Comparison of ENCODE assay signal across 21 cellular contexts in genomic region chr5:172845190-172845975, GRCh38. TPM values are rescaled to one million over a fixed set of nuclear protein-coding genes. Genes with fewer than 3 reads are reported as not detected.
A peak's percentile ranks its signal among the peaks of the same experiment; 100 is the strongest.
DNase-seq lines count a peak whose midpoint lies in the region; ATAC-seq and TF ChIP-seq lines count a peak whose summit lies in the region.
"Had no signal": no experiment of that assay in that cellular context is flagged by ENCODE, and none has a peak within 500 bp of the region (broad histone marks: within the 10 kb centered on the region; RNA-seq: fewer than 3 reads in every experiment).

No MANE protein-coding gene starts in this region.

- H3K9me2 ChIP-seq in Loucy (replicated peaks; ENCODE audit: low read depth, low read length): no peaks in the 10 kb centered on the region

- no peaks in the 10 kb centered on the region for H3K27me3 Mint-ChIP-seq in stimulated activated memory B cell treated with anti-CD40 and anti-IgM and Interleukin-4, amounts not matched to agents 10 μg/mL and 1 μg/mL and 100 μg/mL, for 72 hours

- no peak for TF ChIP-seq CTCF in Loucy (conservative IDR thresholded peaks at IDR 0.05; ENCODE audit: low read length)
- peak; percentile 25 for TF ChIP-seq CTCF in choroid plexus epithelial cell (conservative IDR thresholded peaks at IDR 0.05; ENCODE audit: low read depth, low read length)

- peak overlapping the region; percentile 81 for H3K4me2 ChIP-seq in Loucy (ENCODE audit: low read depth, low read length, poor library complexity, severe bottlenecking)
- H3K4me2 ChIP-seq in mesenchymal stem cell (ENCODE audit: low read length, poor library complexity, severe bottlenecking): no peak overlapping the region

- H3K18ac ChIP-seq in mesenchymal stem cell (ENCODE audit: low read depth in 1 of 2, low read length in 2 of 2): no peak overlapping the region

- peaks cover 31% of the 10 kb centered on the region for H3K79me1 ChIP-seq in mesenchymal stem cell (replicated peaks; ENCODE audit: low read length, poor library complexity, severe bottlenecking)

- no peak overlapping the region for H3K14ac ChIP-seq in mesenchymal stem cell (ENCODE audit: low read length in 2 of 2)

- H2BK15ac ChIP-seq in mesenchymal stem cell (ENCODE audit: low read depth, poor library complexity, severe bottlenecking): peak overlapping the region; percentile 41

- no peak overlapping the region for H4K8ac ChIP-seq in mesenchymal stem cell (ENCODE audit: low read length)

- H3K36me3 ChIP-seq in Loucy (ENCODE audit: insufficient read depth, low read length) (peaks cover 7% of the 10 kb centered on the region; the same call in 1 of the 2 replicates), mesenchymal stem cell (ENCODE audit: control insufficient read depth in 1 of 2, insufficient read depth in 2 of 2, low read depth in 1 of 2, low read length in 2 of 2) (peaks cover 35 to 52% of the 10 kb centered on the region in 2 experiments)
- H3K36me3 ChIP-seq: right lobe of liver had no signal

- H3K4me1 ChIP-seq in Loucy (ENCODE audit: insufficient read depth, low read length, poor library complexity, severe bottlenecking): peaks cover 64% of the 10 kb centered on the region
- peaks cover 37% of the 10 kb centered on the region for H3K4me1 ChIP-seq in mesenchymal stem cell (ENCODE audit: control insufficient read depth, insufficient read depth, low read depth, low read length)

- H3K23ac ChIP-seq in mesenchymal stem cell (ENCODE audit: low read length in 2 of 2): no peak overlapping the region

- no peak overlapping the region for H3K27ac ChIP-seq in mesenchymal stem cell (ENCODE audit: low read length, poor library complexity, severe bottlenecking)
- H3K27ac ChIP-seq: right lobe of liver, thoracic aorta had no signal

- no peaks in the 10 kb centered on the region for H3K27me3 ChIP-seq in Loucy (ENCODE audit: insufficient read depth, low read length, poor library complexity, severe bottlenecking)
- H3K27me3 ChIP-seq in mesenchymal stem cell (ENCODE audit: control insufficient read depth in 1 of 2, insufficient read depth in 1 of 2, low read length in 2 of 2): no peaks in the 10 kb centered on the region
- H3K27me3 ChIP-seq: esophagus squamous epithelium, right lobe of liver had no signal

- H2BK120ac ChIP-seq in mesenchymal stem cell (ENCODE audit: low read depth, low read length): no peak overlapping the region

- no peak overlapping the region for H3K4ac ChIP-seq in mesenchymal stem cell (ENCODE audit: low read depth in 1 of 2, low read length in 2 of 2)

- H2AFZ ChIP-seq in Loucy (ENCODE audit: low read length) (no peak overlapping the region), mesenchymal stem cell (ENCODE audit: low read depth, low read length) (no peak overlapping the region)

- ATAC-seq in stimulated activated memory B cell treated with anti-CD40 and anti-IgM and Interleukin-4, amounts not matched to agents 10 μg/mL and 1 μg/mL and 100 μg/mL, for 72 hours: no peak
- no peak for ATAC-seq in HG03469 (IDR thresholded peaks at IDR 0.05; ENCODE audit: unreplicated experiment)
- ATAC-seq: WTC11 had no signal

- H3K36me3 Mint-ChIP-seq in stimulated activated memory B cell treated with anti-CD40 and anti-IgM and Interleukin-4, amounts not matched to agents 10 μg/mL and 1 μg/mL and 100 μg/mL, for 72 hours: peaks cover 30% of the 10 kb centered on the region

- peak overlapping the region; percentile 64 for H3K27ac Mint-ChIP-seq in stimulated activated memory B cell treated with anti-CD40 and anti-IgM and Interleukin-4, amounts not matched to agents 10 μg/mL and 1 μg/mL and 100 μg/mL, for 72 hours
- H3K27ac Mint-ChIP-seq: nephron progenitor cell, WTC11 had no signal

- no peak overlapping the region for H2BK12ac ChIP-seq in mesenchymal stem cell (ENCODE audit: low read length in 2 of 2)

- peak overlapping the region; percentile 64 for H3K9ac ChIP-seq in Loucy (ENCODE audit: low read depth, low read length, poor library complexity, severe bottlenecking)
- H3K9ac ChIP-seq in mesenchymal stem cell (ENCODE audit: low read length): no peak overlapping the region

- H3K4me3 ChIP-seq in Loucy (ENCODE audit: low read length, poor library complexity, severe bottlenecking): peak overlapping the region; percentile 60
- no peak overlapping the region for H3K4me3 ChIP-seq in choroid plexus epithelial cell (ENCODE audit: low read depth, low read length)
- H3K4me3 ChIP-seq in mesenchymal stem cell (ENCODE audit: insufficient read depth in 1 of 2, low read depth in 1 of 2, low read length in 2 of 2): no peak overlapping the region
- H3K4me3 ChIP-seq: esophagus squamous epithelium, right lobe of liver, thoracic aorta had no signal

- no peaks in the 10 kb centered on the region for H3K9me3 ChIP-seq in Loucy (ENCODE audit: insufficient read depth, low read depth, low read length)
- H3K9me3 ChIP-seq in mesenchymal stem cell (ENCODE audit: control insufficient read depth, low read length): no peaks in the 10 kb centered on the region
- H3K9me3 ChIP-seq: esophagus squamous epithelium, right lobe of liver, thoracic aorta had no signal

- 97% methylated on average over 11 of the region's 12 CpGs for WGBS in mesenchymal stem cell

- H3K9me3 Mint-ChIP-seq in stimulated activated memory B cell treated with anti-CD40 and anti-IgM and Interleukin-4, amounts not matched to agents 10 μg/mL and 1 μg/mL and 100 μg/mL, for 72 hours: no peaks in the 10 kb centered on the region
- H3K9me3 Mint-ChIP-seq: nephron progenitor cell, WTC11 had no signal

- H4K91ac ChIP-seq in mesenchymal stem cell (ENCODE audit: low read length): no peak overlapping the region

- no peak overlapping the region for H2BK5ac ChIP-seq in mesenchymal stem cell (ENCODE audit: low read depth, low read length, poor library complexity, severe bottlenecking)

- H2AK5ac ChIP-seq in mesenchymal stem cell (ENCODE audit: low read length, severe bottlenecking): no peak overlapping the region

- peaks cover 77% of the 10 kb centered on the region for H3K4me1 Mint-ChIP-seq in stimulated activated memory B cell treated with anti-CD40 and anti-IgM and Interleukin-4, amounts not matched to agents 10 μg/mL and 1 μg/mL and 100 μg/mL, for 72 hours

- peak overlapping the region; percentile 13 for H3K4me3 Mint-ChIP-seq in stimulated activated memory B cell treated with anti-CD40 and anti-IgM and Interleukin-4, amounts not matched to agents 10 μg/mL and 1 μg/mL and 100 μg/mL, for 72 hours
- H3K4me3 Mint-ChIP-seq: nephron progenitor cell, WTC11 had no signal

- H3F3A ChIP-seq in Loucy (ENCODE audit: low read depth): no peaks in the 10 kb centered on the region

- peaks cover 47% of the 10 kb centered on the region for H4K20me1 ChIP-seq in Loucy (ENCODE audit: insufficient read depth, low read length, poor library complexity, severe bottlenecking)

- H3K79me2 ChIP-seq in Loucy (ENCODE audit: insufficient read depth, low read length): peaks cover 100% of the 10 kb centered on the region

- no peak for DNase-seq in choroid plexus epithelial cell (ENCODE audit: low read depth)
- no peak for DNase-seq in mesenchymal stem cell
- no peak for DNase-seq in T-helper 1 cell
- DNase-seq in islet precursor cell: no peak
- no peak for DNase-seq in NCI-H2171 (lab: John Stamatoyannopoulos, UW)
- DNase-seq: activated gamma-delta T cell treated with Interleukin-2 at 50 U/mL for 16 hours, DMS79 treated with DMSO at 0.1 percent for 48 hours, esophagus squamous epithelium, hypothalamus, left colon, MV-4-11, NCI-H2081, NCI-H774, nephron progenitor cell, right lobe of liver, SW 1271 had no signal

RNA-seq across cellular contexts. Expression of gene ERGIC1, which starts 11.3 kb away (rescaled TPM):
- 143 TPM for polyA plus RNA-seq in mesenchymal stem cell (2013, experiment 1 of 2)
- polyA plus RNA-seq in mesenchymal stem cell (2013, experiment 2 of 2): 140 TPM
